Comparison of ENCODE assay signal across 8 cellular contexts in genomic region chr9:135343733-135344522, GRCh38.
DNase-seq lines count a peak whose midpoint lies in the region; ATAC-seq and TF ChIP-seq lines count a peak whose summit lies in the region.

No MANE protein-coding gene starts in this region.

- no peaks in the 10 kb centered on the region for H3K9me3 ChIP-seq in right lobe of liver

- no peak overlapping the region for H3K27ac ChIP-seq in right lobe of liver

- peak; percentile 10 for DNase-seq in EL
- peak; percentile 8 for DNase-seq in M059J (ENCODE audit: low read depth)
- peak; percentile 51 for DNase-seq in UCSD-AML1 (lab: John Stamatoyannopoulos, UW; ENCODE audit: unreplicated experiment)
- peak; percentile 32 to 40 for DNase-seq in cardiac fibroblast (ENCODE audit: low read depth in 2 of 2)
- peak; percentile 73 to 78 (median 76) for DNase-seq in right lobe of liver
- DNase-seq in stimulated activated CD8-positive, alpha-beta memory T cell treated with anti-CD3 and anti-CD28 coated beads, Interleukin-7, amount 100 ng/mL, for 48 hours (ENCODE audit: extremely low read depth in 1 of 2, low read depth in 1 of 2), result peak; percentile 4 to 33

- TF ChIP-seq POLR2A in right lobe of liver (IDR thresholded peaks at IDR 0.05), result no peak

- ATAC-seq in right lobe of liver, result peak; percentile 66 to 85 (median 78)
- no peak for ATAC-seq in GM19467 (IDR thresholded peaks at IDR 0.05; ENCODE audit: unreplicated experiment)
- no peak for ATAC-seq in GM19351 (IDR thresholded peaks at IDR 0.05; ENCODE audit: unreplicated experiment)

- TF ChIP-seq CTCF in cardiac fibroblast (IDR thresholded peaks at IDR 0.05; ENCODE audit: low read depth, low read length) (peak; percentile 85), right lobe of liver (IDR thresholded peaks at IDR 0.05) (peak; percentile 81 to 95 (median 90))

- no peaks in the 10 kb centered on the region for H3K36me3 ChIP-seq in right lobe of liver

- intact Hi-C loops in right lobe of liver (cut with DNase I), result loop anchor here (5.0 kb wide), 2 partner anchors 257 to 262 kb away; partner anchors contain the start of gene OLFM1 (in 1 of the 2)

- H3K27me3 ChIP-seq in right lobe of liver, result peaks cover 0 to 7% of the 10 kb centered on the region in 2 donors

- WGBS in right lobe of liver (ENCODE audit: insufficient coverage, low coverage, low lambda C conversion rate, missing lambda C conversion rate), result 2% methylated on average over 8 of the region's 27 CpGs

- H3K4me3 ChIP-seq in cardiac fibroblast (replicated peaks in 1 of 2; ENCODE audit: low read depth in 2 of 2, low read length in 2 of 2) (no peak overlapping the region), right lobe of liver (no peak overlapping the region)

- no peaks in the 10 kb centered on the region for H3K4me1 ChIP-seq in right lobe of liver

Comparison
In these comparisons a context has a peak if more than half of its experiments do, and no peak if none do; other contexts are left out.
1. DNase-seq: peak in every context shown above with its lines; median percentile 76 in right lobe of liver; 51 in UCSD-AML1; 36 in cardiac fibroblast; 18 in stimulated activated CD8-positive, alpha-beta memory T cell treated with anti-CD3 and anti-CD28 coated beads, Interleukin-7, amount 100 ng/mL, for 48 hours; 10 in EL; 8 in M059J.
2. ATAC-seq: peak in right lobe of liver (4 of 4); none in GM19467 (single experiment) and GM19351 (single experiment).